8 cellular contexts compared by ENCODE assay signal in the genomic region with DNA sequence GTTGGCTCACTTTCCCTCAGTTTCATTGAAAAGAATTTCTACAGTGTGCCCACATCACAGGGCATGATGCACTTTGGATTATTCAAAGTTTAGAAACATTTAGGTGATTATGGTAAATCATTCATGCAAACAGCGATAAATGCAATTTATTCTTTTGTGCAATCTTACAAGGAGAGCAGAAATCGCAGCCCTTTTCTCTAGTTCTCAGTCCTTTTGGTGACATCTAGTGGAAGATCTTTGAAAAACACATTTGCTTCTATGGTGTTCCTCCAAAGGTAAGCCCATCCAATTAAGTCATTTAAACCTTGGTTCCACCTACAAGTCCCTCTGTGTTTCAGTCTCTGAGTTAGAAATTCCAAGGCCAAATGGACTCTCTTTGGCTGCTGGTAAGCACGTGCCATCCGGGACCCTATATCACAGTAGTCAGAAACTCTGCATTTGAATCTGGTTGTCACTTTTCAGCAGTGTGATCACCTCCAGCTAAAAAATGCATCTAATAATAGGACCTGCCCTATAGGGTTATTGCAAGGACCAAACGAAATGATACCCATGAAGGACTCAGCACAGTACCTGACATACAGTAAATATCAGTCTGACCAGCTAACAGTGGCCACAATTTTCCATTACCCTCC.
A peak's percentile ranks its signal among the peaks of the same experiment; 100 is the strongest.
DNase-seq lines count a peak whose midpoint lies in the region; ATAC-seq and TF ChIP-seq lines count a peak whose summit lies in the region.

No MANE protein-coding gene starts in this region.

- H3K4me3 ChIP-seq in coronary artery, result no peak overlapping the region
- no peak overlapping the region for H3K4me3 ChIP-seq in ovary

- 19 to 22% (median 22%) methylated on average over 5 of the region's 5 CpGs for WGBS in ovary, 3 donors

- intact Hi-C loops in ovary (cut with DNase I), result no loop called here

- peak; percentile 21 for TF ChIP-seq CTCF in GM20000 (IDR thresholded peaks at IDR 0.05; ENCODE audit: extremely low read depth, missing control alignments)
- TF ChIP-seq CTCF in coronary artery (IDR thresholded peaks at IDR 0.05), result peak; percentile 37
- TF ChIP-seq CTCF in ovary (IDR thresholded peaks at IDR 0.05), result no peak

- H3K27ac ChIP-seq in coronary artery (no peak overlapping the region), ovary (no peak overlapping the region)

- no peaks in the 10 kb centered on the region for H3K4me1 ChIP-seq in ovary (ENCODE audit: insufficient read depth)

- ATAC-seq in HG03108 (IDR thresholded peaks at IDR 0.05; ENCODE audit: unreplicated experiment) (no peak), GM18870 (IDR thresholded peaks at IDR 0.05; ENCODE audit: unreplicated experiment) (no peak)

- peak; percentile 67 for DNase-seq in COLO829 (ENCODE audit: low spot score)
- DNase-seq in GM20000 (ENCODE audit: low spot score), result peak; percentile 75
- peak; percentile 54 for DNase-seq in NCI-H82 treated with DMSO at 0.1 percent for 48 hours (lab: John Stamatoyannopoulos, UW; ENCODE audit: unreplicated experiment)
- DNase-seq in coronary artery (ENCODE audit: low spot score), result no peak
- DNase-seq in middle frontal gyrus (ENCODE audit: extremely low spot score, low spot score), result peak; percentile 66
- no peak for DNase-seq in ovary

- no peaks in the 10 kb centered on the region for H3K36me3 ChIP-seq in ovary

- no peak for TF ChIP-seq EP300 in ovary (IDR thresholded peaks at IDR 0.05)

- no peaks in the 10 kb centered on the region for H3K9me3 ChIP-seq in ovary

- TF ChIP-seq POLR2A in ovary (IDR thresholded peaks at IDR 0.05), result no peak

- H3K27me3 ChIP-seq in ovary, result no peaks in the 10 kb centered on the region

Comparison
In these comparisons a context has a peak if more than half of its experiments do, and no peak if none do; other contexts are left out.
1. DNase-seq: peak in COLO829 (single experiment), GM20000 (single experiment), NCI-H82 treated with DMSO at 0.1 percent for 48 hours (single experiment) and middle frontal gyrus (single experiment); none in coronary artery (single experiment) and ovary (0 of 5).
2. CTCF ChIP-seq: peak in GM20000 (single experiment) and coronary artery (single experiment); none in ovary (0 of 3).